ENCODE assay signal across 22 cellular contexts in genomic region chr10:20299037-20299557, GRCh38.
"Had no signal": no experiment of that assay in that cellular context is flagged by ENCODE, and none has a peak within 500 bp of the region (broad histone marks: within the 10 kb centered on the region; RNA-seq: fewer than 3 reads in every experiment).

No MANE protein-coding gene starts in this region.

- H3K27me3 Mint-ChIP-seq: activated CD4-positive, alpha-beta T cell treated with anti-CD3 and anti-CD28 coated beads, Interleukin-2, amount 10 ng/mL, durations not matched to agents 24 days and 14 days; activated CD8-positive, alpha-beta T cell treated with anti-CD3 and anti-CD28 coated beads for 36 hours; activated naive CD8-positive, alpha-beta T cell treated with anti-CD3 and anti-CD28 coated beads, Interleukin-2, amount 10 ng/mL, durations not matched to agents 7 days and 5 days; effector memory CD8-positive, alpha-beta T cell; naive thymus-derived CD8-positive, alpha-beta T cell had no signal

- H2AFZ ChIP-seq: parathyroid adenoma had no signal

- H3K27me3 ChIP-seq: left lung, thyroid gland, uterus had no signal

- H3K4me3 Mint-ChIP-seq: activated CD4-positive, alpha-beta T cell treated with anti-CD3 and anti-CD28 coated beads, Interleukin-2, amount 10 ng/mL, durations not matched to agents 24 days and 14 days; activated CD8-positive, alpha-beta T cell treated with anti-CD3 and anti-CD28 coated beads for 36 hours; activated naive CD8-positive, alpha-beta T cell treated with anti-CD3 and anti-CD28 coated beads, Interleukin-2, amount 10 ng/mL, durations not matched to agents 7 days and 5 days; effector memory CD8-positive, alpha-beta T cell; naive thymus-derived CD8-positive, alpha-beta T cell had no signal

- H3K9me3 ChIP-seq: thyroid gland had no signal

- H3K27ac ChIP-seq: left lung, parathyroid adenoma, thyroid gland, uterus had no signal

- H3K9ac ChIP-seq: parathyroid adenoma had no signal

- H3K4me1 ChIP-seq: left lung, parathyroid adenoma, thyroid gland, uterus had no signal

- H3K27ac Mint-ChIP-seq: activated CD4-positive, alpha-beta T cell treated with anti-CD3 and anti-CD28 coated beads, Interleukin-2, amount 10 ng/mL, durations not matched to agents 24 days and 14 days; activated CD8-positive, alpha-beta T cell treated with anti-CD3 and anti-CD28 coated beads for 36 hours; activated naive CD8-positive, alpha-beta T cell treated with anti-CD3 and anti-CD28 coated beads, Interleukin-2, amount 10 ng/mL, durations not matched to agents 7 days and 5 days; activated T-helper 2 cell treated with anti-CD3 and anti-CD28 coated beads, Interferon-gamma antibody, Interleukin-2, Interleukin-4, amounts not matched to agents 10 μg/mL and 5 μg/mL and 100 μg/mL, durations not matched to agents 14 hours and 24 hours and 36 hours; effector memory CD8-positive, alpha-beta T cell; naive thymus-derived CD8-positive, alpha-beta T cell had no signal

- H3K36me3 Mint-ChIP-seq: activated naive CD8-positive, alpha-beta T cell treated with anti-CD3 and anti-CD28 coated beads, Interleukin-2, amount 10 ng/mL, durations not matched to agents 7 days and 5 days; naive thymus-derived CD8-positive, alpha-beta T cell had no signal

- H3K4me3 ChIP-seq: left lung, thyroid gland, uterus had no signal

- ATAC-seq: activated CD8-positive, alpha-beta T cell treated with anti-CD3 and anti-CD28 coated beads for 36 hours; effector memory CD8-positive, alpha-beta T cell; left lung; naive thymus-derived CD8-positive, alpha-beta T cell had no signal

- H3K79me2 ChIP-seq: parathyroid adenoma had no signal

- DNase-seq: activated CD4-positive, alpha-beta T cell treated with anti-CD3 and anti-CD28 coated beads, Interleukin-2, amount 10 ng/mL, durations not matched to agents 24 days and 14 days; activated CD8-positive, alpha-beta T cell treated with anti-CD3 and anti-CD28 coated beads for 36 hours; activated naive CD4-positive, alpha-beta T cell treated with Interleukin-2 at 50 U/mL for 16 hours; activated naive CD8-positive, alpha-beta T cell treated with anti-CD3 and anti-CD28 coated beads, Interleukin-2, amount 10 ng/mL, durations not matched to agents 7 days and 5 days; activated T-cell treated with anti-CD3 and anti-CD28 coated beads, Interleukin-2, amount 50 U/mL, for 1 hour; effector memory CD8-positive, alpha-beta T cell; hypothalamus; kidney; left lung; mammary epithelial cell; naive thymus-derived CD8-positive, alpha-beta T cell; stimulated activated CD4-positive, alpha-beta T cell treated with anti-CD3 and anti-CD28 coated beads, Interleukin-12 subunit alpha, Interleukin-12 subunit beta, amount 100 ng/mL, for 4 hours; stimulated activated CD4-positive, alpha-beta T cell treated with anti-CD3 and anti-CD28 coated beads, Interleukin-1b, Interleukin-23, amount 100 ng/mL, for 48 hours; stimulated activated CD8-positive, alpha-beta memory T cell treated with anti-CD3 and anti-CD28 coated beads, Interleukin-4, amount 100 ng/mL, for 48 hours; stimulated activated naive CD4-positive, alpha-beta T cell; T-helper 1 cell; T-helper 9 cell; thyroid gland; uterus had no signal

- FAIRE-seq: frontal cortex, kidney had no signal

- H3K4me1 Mint-ChIP-seq: activated CD4-positive, alpha-beta T cell treated with anti-CD3 and anti-CD28 coated beads, Interleukin-2, amount 10 ng/mL, durations not matched to agents 24 days and 14 days; activated naive CD8-positive, alpha-beta T cell treated with anti-CD3 and anti-CD28 coated beads, Interleukin-2, amount 10 ng/mL, durations not matched to agents 7 days and 5 days; naive thymus-derived CD8-positive, alpha-beta T cell had no signal

- H3K36me3 ChIP-seq: left lung, thyroid gland, uterus had no signal
